Comparison of ENCODE assay signal across 1 cellular context in genomic region chr3:18080198-18080689, GRCh38.
TF ChIP-seq lines count a peak whose summit lies in the region.

No MANE protein-coding gene starts in this region.

TF ChIP-seq in GM23338, 12 proteins besides CTCF, POLR2A, EP300 and RAD21 (continued from another document):
- TF ChIP-seq ZNF462 (CRISPR knock-in tag; IDR thresholded peaks at IDR 0.05) (no peak), CREB1 (CRISPR knock-in tag; IDR thresholded peaks at IDR 0.05; ENCODE audit: low read depth) (no peak), ETS1 (IDR thresholded peaks at IDR 0.05) (no peak), REST (IDR thresholded peaks at IDR 0.05; ENCODE audit: unreplicated experiment) (no peak), ZNF331 (CRISPR knock-in tag; IDR thresholded peaks at IDR 0.05; ENCODE audit: low read depth) (no peak), ZNF114 (CRISPR knock-in tag; IDR thresholded peaks at IDR 0.05) (no peak), EZH2phosphoT487 (IDR thresholded peaks at IDR 0.05; ENCODE audit: unreplicated experiment) (no peak), JUNB (IDR thresholded peaks at IDR 0.05; ENCODE audit: unreplicated experiment) (no peak), EZH2 (IDR thresholded peaks at IDR 0.05; ENCODE audit: low read depth, unreplicated experiment) (no peak), POLR2AphosphoS5 (IDR thresholded peaks at IDR 0.05; ENCODE audit: low read depth) (no peak)
